In the genomic region with DNA sequence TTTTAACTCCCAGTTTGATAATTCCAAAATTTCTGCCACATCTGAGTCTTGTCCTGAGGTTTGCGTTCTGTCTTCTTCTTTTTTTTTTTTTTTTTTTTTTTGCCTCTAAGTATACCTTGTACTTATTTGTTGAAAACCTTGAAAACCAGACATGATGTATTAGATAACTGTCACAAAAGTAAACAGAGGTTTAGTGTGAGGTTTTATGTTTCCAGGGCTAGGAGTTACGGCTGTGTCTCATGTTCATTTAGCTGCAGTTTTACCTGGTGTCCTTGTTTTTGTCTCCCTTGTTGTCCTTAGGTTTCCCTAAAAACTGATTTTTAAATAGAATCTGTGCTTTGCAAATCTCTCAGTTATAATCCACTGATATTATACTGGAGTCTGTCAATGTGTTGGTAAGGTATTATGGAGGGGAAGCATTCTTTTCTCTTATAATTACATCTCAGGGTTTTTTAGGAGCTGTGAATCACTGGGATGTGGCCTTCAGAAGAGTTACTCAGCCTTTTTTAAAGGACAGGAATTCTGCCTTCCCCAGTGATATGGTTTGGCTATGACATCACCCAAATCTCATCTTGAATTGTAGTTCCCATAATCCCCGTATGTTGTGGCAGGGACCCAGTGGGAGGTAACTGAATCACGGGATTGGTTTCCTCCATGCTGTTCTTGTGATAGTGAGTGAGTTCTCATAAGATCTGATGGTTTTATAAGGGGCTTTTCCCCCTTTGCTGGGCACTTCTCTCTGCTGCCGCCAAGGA, we compare ENCODE assay signal across 16 cellular contexts.
DNase-seq lines count a peak whose midpoint lies in the region; ATAC-seq and TF ChIP-seq lines count a peak whose summit lies in the region.
"Had no signal": no experiment of that assay in that cellular context is flagged by ENCODE, and none has a peak within 500 bp of the region (broad histone marks: within the 10 kb centered on the region; RNA-seq: fewer than 3 reads in every experiment).

No MANE protein-coding gene starts in this region.

- ATAC-seq in naive thymus-derived CD8-positive, alpha-beta T cell, result no peak
- ATAC-seq: right cardiac atrium had no signal

- intact Hi-C loops in mammary epithelial cell (cut with micrococcal nuclease), result no loop called here

- CTCF ChIA-PET in mammary epithelial cell (lab: Charles Lee; ENCODE audit: low non-redundant PET), result interaction anchor here (0.5 kb wide), 1 partner anchor 12 kb away, joined by 3 read pairs; no protein-coding TSS in a partner anchor

- dilution Hi-C loops in mammary epithelial cell (cut with HindIII; ENCODE audit: low sequenced_read_pairs), result no loop called here

- peaks cover 4% of the 10 kb centered on the region for H3K27me3 ChIP-seq in mammary epithelial cell (ENCODE audit: insufficient read depth, low read length)

- no peaks in the 10 kb centered on the region for H3K9me3 ChIP-seq in mammary epithelial cell (replicated peaks; ENCODE audit: insufficient read depth, low read length)

- peaks cover 17 to 36% (median 25%) of the 10 kb centered on the region in 4 donors for H3K4me1 Mint-ChIP-seq in naive thymus-derived CD8-positive, alpha-beta T cell
- H3K4me1 Mint-ChIP-seq: IgD-negative memory B cell had no signal

- no peaks in the 10 kb centered on the region for H3K36me3 ChIP-seq in mammary epithelial cell (ENCODE audit: insufficient read depth, low read length)
- H3K36me3 ChIP-seq: WERI-Rb-1 had no signal

- H3K36me3 Mint-ChIP-seq in naive thymus-derived CD8-positive, alpha-beta T cell, result peaks cover 0 to 5% (median 0%) of the 10 kb centered on the region in 3 donors
- H3K36me3 Mint-ChIP-seq: IgD-negative memory B cell had no signal

- in situ Hi-C loops in mammary epithelial cell (cut with MboI; ENCODE audit: low sequenced_read_pairs in 2 of 2), result no loop called here

- H3K4me1 ChIP-seq in mammary epithelial cell (ENCODE audit: insufficient read depth, low read length), result no peaks in the 10 kb centered on the region

- no peaks in the 10 kb centered on the region for H3K27me3 Mint-ChIP-seq in naive thymus-derived CD8-positive, alpha-beta T cell
- H3K27me3 Mint-ChIP-seq: IgD-negative memory B cell had no signal

- H3K9me3 Mint-ChIP-seq in naive thymus-derived CD8-positive, alpha-beta T cell, result peaks cover 0 to 10% (median 0%) of the 10 kb centered on the region in 9 donors
- H3K9me3 Mint-ChIP-seq: IgD-negative memory B cell had no signal

- H3K4me2 ChIP-seq in mammary epithelial cell (ENCODE audit: insufficient read depth, low read depth, low read length), result no peak overlapping the region

- H3K27ac ChIP-seq in mammary epithelial cell (ENCODE audit: insufficient read depth, low read depth, low read length), result no peak overlapping the region
- H3K27ac ChIP-seq: C4-2B, WERI-Rb-1 had no signal

- no TSS peak for BruUV-seq in mammary epithelial cell (replicated peaks; lab: Mats Ljungman, UMichigan)

- peak overlapping the region; percentile 53 to 90 (median 82) for H3K4me3 Mint-ChIP-seq in naive thymus-derived CD8-positive, alpha-beta T cell
- H3K4me3 Mint-ChIP-seq: IgD-negative memory B cell had no signal

- no peak overlapping the region for H2AFZ ChIP-seq in mammary epithelial cell (ENCODE audit: low read depth, low read length)

- DNase-seq in Daoy (ENCODE audit: low read depth) (peak; percentile 95), M059J (ENCODE audit: low read depth) (peak; percentile 88), astrocyte of the hippocampus (ENCODE audit: low read depth, low spot score) (peak; percentile 41), HT-29 (ENCODE audit: low spot score) (no peak), mammary epithelial cell (no peak), dedifferentiated amniotic fluid mesenchymal stem cell (ENCODE audit: extremely low spot score) (no peak)
- no peak for DNase-seq in naive thymus-derived CD8-positive, alpha-beta T cell
- DNase-seq in activated CD8-positive, alpha-beta memory T cell treated with anti-CD3 and anti-CD28 coated beads for 24 hours, result no peak
- DNase-seq: islet precursor cell, NCI-H1694, NCI-H748 treated with DMSO at 0.1 percent for 48 hours, right cardiac atrium, SHP77, WERI-Rb-1 had no signal

- H4K20me1 ChIP-seq in mammary epithelial cell (ENCODE audit: insufficient read depth, low read length), result no peaks in the 10 kb centered on the region

- no peak for TF ChIP-seq CTCF in mammary epithelial cell (conservative IDR thresholded peaks at IDR 0.05 in 1 of 2, IDR thresholded peaks at IDR 0.05 in 1 of 2; ENCODE audit: extremely low read depth in 1 of 2, insufficient read depth in 1 of 2, low read depth in 1 of 2, low read length in 2 of 2)

- H3K9ac ChIP-seq in mammary epithelial cell (ENCODE audit: insufficient read depth, low read length), result no peak overlapping the region

- H3K4me3 ChIP-seq in mammary epithelial cell (replicated peaks in 1 of 3; ENCODE audit: insufficient read depth in 1 of 3, low read depth in 2 of 3, low read length in 3 of 3), result no peak overlapping the region

- peak overlapping the region; percentile 49 to 97 (median 90) for H3K27ac Mint-ChIP-seq in naive thymus-derived CD8-positive, alpha-beta T cell

- H3K79me2 ChIP-seq in mammary epithelial cell (ENCODE audit: insufficient read depth, low read length), result no peaks in the 10 kb centered on the region

- 78% methylated on average over 4 of the region's 5 CpGs for WGBS in mammary epithelial cell (ENCODE audit: low coverage, missing lambda C conversion rate)

- POLR2A ChIA-PET in naive thymus-derived CD8-positive, alpha-beta T cell (lab: Charles Lee), result interaction anchor here (0.6 to 2.2 kb wide), 4 partner anchors 95 to 1524 kb away, joined by 3 to 14 read pairs (median 4); a partner anchor contains a TSS

Comparison
In these comparisons a context has a peak if more than half of its experiments do, and no peak if none do; other contexts are left out.
1. DNase-seq: peak in Daoy (single experiment), M059J (single experiment) and astrocyte of the hippocampus (single experiment); none in naive thymus-derived CD8-positive, alpha-beta T cell (0 of 10), HT-29 (single experiment), mammary epithelial cell (single experiment), dedifferentiated amniotic fluid mesenchymal stem cell (single experiment) and activated CD8-positive, alpha-beta memory T cell treated with anti-CD3 and anti-CD28 coated beads for 24 hours (single experiment).